ENCODE assay signal across 4 cellular contexts in genomic region chr2:36885605-36886004, GRCh38.
A peak's percentile ranks its signal among the peaks of the same experiment; 100 is the strongest.
TF ChIP-seq lines count a peak whose summit lies in the region.

No MANE protein-coding gene starts in this region.

TF ChIP-seq in SK-N-SH treated with all-trans-retinoic acid at 6 μM for 48 hours, 23 proteins besides CTCF, POLR2A, EP300 and RAD21:
- TF ChIP-seq ZNF8 (CRISPR knock-in tag; IDR thresholded peaks at IDR 0.05), result no peak
- peak; percentile 90 for TF ChIP-seq ISL1 (CRISPR knock-in tag; IDR thresholded peaks at IDR 0.05)

TF ChIP-seq in SK-N-SH, 30 proteins besides CTCF, POLR2A, EP300 and RAD21:
- TF ChIP-seq MEF2A (IDR thresholded peaks at IDR 0.05; ENCODE audit: borderline replicate concordance, low read depth) (no peak), TCF12 (IDR thresholded peaks at IDR 0.05) (no peak), NRF1 (IDR thresholded peaks at IDR 0.05; ENCODE audit: low read depth, low read length) (no peak), EZH2phosphoT487 (IDR thresholded peaks at IDR 0.05; ENCODE audit: borderline replicate concordance, low read depth) (no peak)
TF ChIP-seq in SK-N-SH: peak in this region for 0.

TF ChIP-seq in IMR-90, 13 proteins besides CTCF, POLR2A, EP300 and RAD21:
- no peak for TF ChIP-seq MAZ (IDR thresholded peaks at IDR 0.05; ENCODE audit: borderline replicate concordance, low read depth, low read length)
- TF ChIP-seq SMC3 (IDR thresholded peaks at IDR 0.05; ENCODE audit: low read depth, low read length), result no peak
- no peak for TF ChIP-seq BHLHE40 (IDR thresholded peaks at IDR 0.05; ENCODE audit: low read depth, low read length)
- TF ChIP-seq USF2 (IDR thresholded peaks at IDR 0.05; ENCODE audit: low read depth, low read length), result no peak
- TF ChIP-seq ELK1 (IDR thresholded peaks at IDR 0.05; ENCODE audit: borderline replicate concordance, low read depth, low read length), result no peak
- no peak for TF ChIP-seq RFX5 (IDR thresholded peaks at IDR 0.05; ENCODE audit: low read depth, low read length)
- TF ChIP-seq CEBPB (IDR thresholded peaks at IDR 0.05; ENCODE audit: low read depth, low read length), result peak; percentile 45; the same call in 1 of the 2 replicates

TF ChIP-seq in K562, 482 proteins besides CTCF, POLR2A, EP300 and RAD21:
- TF ChIP-seq ZNF644 (tag; IDR thresholded peaks at IDR 0.05; ENCODE audit: low read depth), result no peak
- TF ChIP-seq CEBPB (tag; IDR thresholded peaks at IDR 0.05), result peak; percentile 31; the same call in 1 of the 2 replicates
